13 cellular contexts compared by ENCODE assay signal in the genomic region with DNA sequence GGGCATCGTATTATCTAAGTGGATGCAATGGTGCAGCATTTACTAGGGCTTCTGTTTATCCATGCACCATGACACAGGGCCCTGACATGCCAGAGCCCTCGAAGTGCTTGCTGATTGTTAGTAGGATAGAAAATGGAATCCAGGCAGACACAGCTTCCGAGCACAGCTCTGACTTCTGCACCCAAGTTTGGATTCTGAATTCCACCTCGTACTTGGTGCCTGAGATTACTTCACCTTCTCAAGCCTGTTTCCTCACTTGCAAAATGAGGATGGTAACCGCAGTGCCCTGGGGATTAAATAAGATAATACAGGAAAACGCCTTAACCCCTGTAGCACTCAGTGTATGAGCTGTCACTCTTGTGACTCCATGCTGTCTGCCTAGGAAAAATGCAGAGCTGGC.
DNase-seq lines count a peak whose midpoint lies in the region; ATAC-seq, FAIRE-seq and TF ChIP-seq lines count a peak whose summit lies in the region.
"Had no signal": no experiment of that assay in that cellular context is flagged by ENCODE, and none has a peak within 500 bp of the region (broad histone marks: within the 10 kb centered on the region; RNA-seq: fewer than 3 reads in every experiment).

No MANE protein-coding gene starts in this region.

- WGBS in IMR-90 (ENCODE audit: extremely low coverage in 2 of 2, insufficient read length in 1 of 2), 2 experiments, result 63% methylated on average over 2 of the region's 6 CpGs; no CpG with 5 or more reads in 1 of the 2 experiments
- 48 to 63% methylated on average over 6 of the region's 6 CpGs for WGBS in esophagus squamous epithelium, 2 donors
- WGBS in mesodermal cell (ENCODE audit: insufficient coverage in 2 of 2), 2 experiments, result 78 to 89% methylated on average over 5 of the region's 6 CpGs

- no peak overlapping the region for H4K91ac ChIP-seq in IMR-90 (ENCODE audit: insufficient read depth, low read depth, low read length)

- H3K9ac ChIP-seq in IMR-90 (ENCODE audit: low read depth, low read length) (no peak overlapping the region), subcutaneous abdominal adipose tissue (ENCODE audit: low read length in 5 of 5) (no peak overlapping the region)

- no peak overlapping the region for H2BK120ac ChIP-seq in IMR-90 (ENCODE audit: low read depth, low read length)

- peak overlapping the region; percentile 5 for H3K4me2 ChIP-seq in IMR-90 (ENCODE audit: low read depth, low read length)

- H3K27ac ChIP-seq in IMR-90 (ENCODE audit: insufficient read depth, low read length) (no peak overlapping the region), esophagus squamous epithelium (peak overlapping the region in 3 of 4 donors; percentile 32 to 56 (median 54)), mesodermal cell (ENCODE audit: low read depth, low read length, severe bottlenecking) (peak overlapping the region; percentile 88), subcutaneous abdominal adipose tissue (ENCODE audit: low read depth, low read length) (peak overlapping the region; percentile 38)

- TF ChIP-seq CTCF in IMR-90 (conservative IDR thresholded peaks at IDR 0.05; ENCODE audit: low read depth, low read length), result no peak
- no peak for TF ChIP-seq CTCF in esophagus squamous epithelium (IDR thresholded peaks at IDR 0.05)

- FAIRE-seq in urothelium cell line (lab: Jason Lieb, UNC), result no peak

- peaks cover 5% of the 10 kb centered on the region; the same call in 1 of the 2 replicates for H3K4me1 ChIP-seq in IMR-90 (ENCODE audit: control insufficient read depth, insufficient read depth, low read length)
- H3K4me1 ChIP-seq in esophagus squamous epithelium, result peaks cover 0 to 33% (median 20%) of the 10 kb centered on the region in 3 donors
- H3K4me1 ChIP-seq in mesodermal cell (ENCODE audit: control insufficient read depth, insufficient read depth, low read length, poor library complexity, severe bottlenecking), result peaks cover 27% of the 10 kb centered on the region
- peaks cover 6 to 48% (median 36%) of the 10 kb centered on the region in 5 donors for H3K4me1 ChIP-seq in subcutaneous abdominal adipose tissue (ENCODE audit: control insufficient read depth in 5 of 5, insufficient read depth in 5 of 5, low read length in 5 of 5)

- in situ Hi-C loops in IMR-90 (cut with MboI; ENCODE audit: low sequenced_read_pairs), result no loop called here
- in situ Hi-C loops in G401 (cut with HindIII; ENCODE audit: low sequenced_read_pairs), result no loop called here

- peak; percentile 87 for ATAC-seq in IMR-90 (ENCODE audit: low read depth)
- ATAC-seq in HG02678 (IDR thresholded peaks at IDR 0.05; ENCODE audit: unreplicated experiment), result no peak
- ATAC-seq in GM21786 (IDR thresholded peaks at IDR 0.05; ENCODE audit: unreplicated experiment), result no peak
- ATAC-seq: stimulated activated effector memory CD8-positive, alpha-beta T cell treated with anti-CD3 and anti-CD28 coated beads, Interleukin-12 subunit alpha, Interleukin-12 subunit beta, amount 100 ng/mL, for 72 hours had no signal

- no peak overlapping the region for H3K18ac ChIP-seq in IMR-90 (ENCODE audit: low read depth, low read length)

- peaks cover 3% of the 10 kb centered on the region; the same call in 1 of the 2 replicates for H3K9me1 ChIP-seq in IMR-90 (ENCODE audit: insufficient read depth, low read length)

- no peak overlapping the region for H4K8ac ChIP-seq in IMR-90 (ENCODE audit: low read depth in 2 of 2, low read length in 2 of 2)

- no peak overlapping the region; the same call in 1 of the 2 replicates for H2BK20ac ChIP-seq in IMR-90 (ENCODE audit: low read depth, low read length)

- DNase-seq in IMR-90, result peak; percentile 19
- no peak for DNase-seq in esophagus squamous epithelium (lab: John Stamatoyannopoulos, UW)
- DNase-seq in urothelium cell line (ENCODE audit: low spot score), result no peak
- no peak for DNase-seq in G401 (ENCODE audit: low spot score)
- DNase-seq: activated naive CD8-positive, alpha-beta T cell treated with anti-CD3 and anti-CD28 coated beads, Interleukin-2, amount 10 ng/mL, durations not matched to agents 7 days and 5 days; H9; hippocampal formation; NCI-H1930 had no signal

- no peak overlapping the region for H2AK5ac ChIP-seq in IMR-90 (ENCODE audit: low read depth, low read length)

- CTCF ChIA-PET in IMR-90 (lab: Yijun Ruan, JAX), result interaction anchor here (0.6 kb wide), 1 partner anchor 985 kb away, joined by 4 read pairs; no protein-coding TSS in a partner anchor

- H3K79me1 ChIP-seq in IMR-90 (ENCODE audit: low read depth in 1 of 2, low read length in 2 of 2), result no peaks in the 10 kb centered on the region

- dilution Hi-C loops in IMR-90 (cut with HindIII; ENCODE audit: low sequenced_read_pairs, unreplicated experiment), result no loop called here

- no peak overlapping the region for H3K4me3 ChIP-seq in IMR-90 (ENCODE audit: insufficient read depth, low read depth, low read length)
- H3K4me3 ChIP-seq in esophagus squamous epithelium, result no peak overlapping the region
- H3K4me3 ChIP-seq in mesodermal cell (ENCODE audit: extremely low read depth, insufficient read depth, low read length, poor library complexity, severe bottlenecking), result no peak overlapping the region
- no peak overlapping the region for H3K4me3 ChIP-seq in subcutaneous abdominal adipose tissue (ENCODE audit: low read depth in 1 of 5, low read length in 5 of 5)

- BruUV-seq in IMR-90 (replicated peaks; lab: Mats Ljungman, UMichigan), result no TSS peak

- no peak overlapping the region for H2AK9ac ChIP-seq in IMR-90 (replicated peaks; ENCODE audit: low read depth, low read length, poor library complexity)

- H4K5ac ChIP-seq in IMR-90 (ENCODE audit: low read depth, low read length), result no peak overlapping the region

- H3K4ac ChIP-seq in IMR-90 (ENCODE audit: low read depth, low read length), result no peak overlapping the region; the same call in 1 of the 2 replicates

- POLR2A ChIA-PET in IMR-90 (lab: Charles Lee; ENCODE audit: unreplicated experiment), result no interaction called here

- intact Hi-C loops in IMR-90 (cut with micrococcal nuclease), result no loop called here
- intact Hi-C loops in esophagus squamous epithelium (cut with DNase I), result no loop called here

- no peaks in the 10 kb centered on the region for H3K36me3 ChIP-seq in IMR-90 (ENCODE audit: control insufficient read depth, insufficient read depth, low read length)
- no peaks in the 10 kb centered on the region for H3K36me3 ChIP-seq in esophagus squamous epithelium
- H3K36me3 ChIP-seq in mesodermal cell (ENCODE audit: control insufficient read depth, insufficient read depth, low read length), result no peaks in the 10 kb centered on the region
- no peaks in the 10 kb centered on the region for H3K36me3 ChIP-seq in subcutaneous abdominal adipose tissue (ENCODE audit: control insufficient read depth in 5 of 5, insufficient read depth in 5 of 5, low read length in 5 of 5)

- no peak overlapping the region for H2BK5ac ChIP-seq in IMR-90 (ENCODE audit: low read depth, low read length, poor library complexity, severe bottlenecking)

- no peaks in the 10 kb centered on the region for H4K20me1 ChIP-seq in IMR-90 (ENCODE audit: insufficient read depth, low read length)

- H2BK15ac ChIP-seq in IMR-90 (ENCODE audit: low read depth, low read length), result no peak overlapping the region

- TF ChIP-seq RAD21 in IMR-90 (IDR thresholded peaks at IDR 0.05; ENCODE audit: low read length), result no peak

- H3K27me3 ChIP-seq in IMR-90 (ENCODE audit: control insufficient read depth, insufficient read depth, low read length) (peaks cover 6% of the 10 kb centered on the region), esophagus squamous epithelium (no peaks in the 10 kb centered on the region), subcutaneous abdominal adipose tissue (ENCODE audit: control insufficient read depth in 5 of 5, insufficient read depth in 4 of 5, low read length in 5 of 5) (no peaks in the 10 kb centered on the region)

- no peaks in the 10 kb centered on the region for H3K9me3 ChIP-seq in IMR-90 (ENCODE audit: control insufficient read depth, insufficient read depth, low read length)
- no peaks in the 10 kb centered on the region for H3K9me3 ChIP-seq in esophagus squamous epithelium
- H3K9me3 ChIP-seq in mesodermal cell (ENCODE audit: control insufficient read depth, low read length), result no peaks in the 10 kb centered on the region
- H3K9me3 ChIP-seq in subcutaneous abdominal adipose tissue (ENCODE audit: control insufficient read depth in 5 of 5, low read length in 5 of 5), result no peaks in the 10 kb centered on the region

- H3K23ac ChIP-seq in IMR-90 (ENCODE audit: low read depth, low read length), result no peak overlapping the region

- H3K14ac ChIP-seq in IMR-90 (replicated peaks; ENCODE audit: low read depth, low read length), result peak overlapping the region; percentile 39; the same call in 1 of the 2 replicates

- TF ChIP-seq POLR2A in IMR-90 (IDR thresholded peaks at IDR 0.05; ENCODE audit: low read depth, low read length), result no peak
- no peak for TF ChIP-seq POLR2A in esophagus squamous epithelium (IDR thresholded peaks at IDR 0.05)

- peak overlapping the region; percentile 81 for H2AFZ ChIP-seq in IMR-90 (replicated peaks; ENCODE audit: low read length, poor library complexity)

- H3K56ac ChIP-seq in IMR-90 (ENCODE audit: extremely low read depth, insufficient read depth, low read length), result no peak overlapping the region

TF ChIP-seq in IMR-90, 13 proteins besides CTCF, POLR2A, EP300 and RAD21:
- TF ChIP-seq CHD1 (IDR thresholded peaks at IDR 0.05; ENCODE audit: low read depth, low read length) (no peak), FOS (IDR thresholded peaks at IDR 0.05; ENCODE audit: low read depth, low read length) (no peak), RCOR1 (IDR thresholded peaks at IDR 0.05; ENCODE audit: insufficient replicate concordance, low read length) (no peak), CEBPB (IDR thresholded peaks at IDR 0.05; ENCODE audit: low read depth, low read length) (no peak), RFX5 (IDR thresholded peaks at IDR 0.05; ENCODE audit: low read depth, low read length) (no peak), BHLHE40 (IDR thresholded peaks at IDR 0.05; ENCODE audit: low read depth, low read length) (no peak), SMC3 (IDR thresholded peaks at IDR 0.05; ENCODE audit: low read depth, low read length) (no peak), MXI1 (IDR thresholded peaks at IDR 0.05; ENCODE audit: borderline replicate concordance, low read depth, low read length) (no peak), MAFK (IDR thresholded peaks at IDR 0.05; ENCODE audit: low read depth, low read length) (no peak), NFE2L2 (IDR thresholded peaks at IDR 0.05; ENCODE audit: low read depth, low read length) (no peak), MAZ (IDR thresholded peaks at IDR 0.05; ENCODE audit: borderline replicate concordance, low read depth, low read length) (no peak)
- TF ChIP-seq, protein P1, sequence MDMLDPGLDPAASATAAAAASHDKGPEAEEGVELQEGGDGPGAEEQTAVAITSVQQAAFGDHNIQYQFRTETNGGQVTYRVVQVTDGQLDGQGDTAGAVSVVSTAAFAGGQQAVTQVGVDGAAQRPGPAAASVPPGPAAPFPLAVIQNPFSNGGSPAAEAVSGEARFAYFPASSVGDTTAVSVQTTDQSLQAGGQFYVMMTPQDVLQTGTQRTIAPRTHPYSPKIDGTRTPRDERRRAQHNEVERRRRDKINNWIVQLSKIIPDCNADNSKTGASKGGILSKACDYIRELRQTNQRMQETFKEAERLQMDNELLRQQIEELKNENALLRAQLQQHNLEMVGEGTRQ (IDR thresholded peaks at IDR 0.05; ENCODE audit: low read depth, low read length), result no peak
